1 cellular context compared by ENCODE assay signal in genomic region chr5:437281-437771, GRCh38.
TF ChIP-seq lines count a peak whose summit lies in the region.

No MANE protein-coding gene starts in this region.

TF ChIP-seq in IMR-90, 13 proteins besides CTCF, POLR2A, EP300 and RAD21:
- no peak for TF ChIP-seq MAZ (IDR thresholded peaks at IDR 0.05; ENCODE audit: borderline replicate concordance, low read depth, low read length)
- TF ChIP-seq CEBPB (IDR thresholded peaks at IDR 0.05; ENCODE audit: low read depth, low read length): no peak
- TF ChIP-seq MAFK (IDR thresholded peaks at IDR 0.05; ENCODE audit: low read depth, low read length): no peak
- no peak for TF ChIP-seq ELK1 (IDR thresholded peaks at IDR 0.05; ENCODE audit: borderline replicate concordance, low read depth, low read length)
- no peak for TF ChIP-seq BHLHE40 (IDR thresholded peaks at IDR 0.05; ENCODE audit: low read depth, low read length)
- no peak for TF ChIP-seq CHD1 (IDR thresholded peaks at IDR 0.05; ENCODE audit: low read depth, low read length)
- TF ChIP-seq MXI1 (IDR thresholded peaks at IDR 0.05; ENCODE audit: borderline replicate concordance, low read depth, low read length): no peak
- no peak for TF ChIP-seq USF2 (IDR thresholded peaks at IDR 0.05; ENCODE audit: low read depth, low read length)
- TF ChIP-seq RCOR1 (IDR thresholded peaks at IDR 0.05; ENCODE audit: insufficient replicate concordance, low read length): no peak
TF ChIP-seq in IMR-90: peak in this region for 0.
